ENCODE assay signal across 1 cellular context in the genomic region with DNA sequence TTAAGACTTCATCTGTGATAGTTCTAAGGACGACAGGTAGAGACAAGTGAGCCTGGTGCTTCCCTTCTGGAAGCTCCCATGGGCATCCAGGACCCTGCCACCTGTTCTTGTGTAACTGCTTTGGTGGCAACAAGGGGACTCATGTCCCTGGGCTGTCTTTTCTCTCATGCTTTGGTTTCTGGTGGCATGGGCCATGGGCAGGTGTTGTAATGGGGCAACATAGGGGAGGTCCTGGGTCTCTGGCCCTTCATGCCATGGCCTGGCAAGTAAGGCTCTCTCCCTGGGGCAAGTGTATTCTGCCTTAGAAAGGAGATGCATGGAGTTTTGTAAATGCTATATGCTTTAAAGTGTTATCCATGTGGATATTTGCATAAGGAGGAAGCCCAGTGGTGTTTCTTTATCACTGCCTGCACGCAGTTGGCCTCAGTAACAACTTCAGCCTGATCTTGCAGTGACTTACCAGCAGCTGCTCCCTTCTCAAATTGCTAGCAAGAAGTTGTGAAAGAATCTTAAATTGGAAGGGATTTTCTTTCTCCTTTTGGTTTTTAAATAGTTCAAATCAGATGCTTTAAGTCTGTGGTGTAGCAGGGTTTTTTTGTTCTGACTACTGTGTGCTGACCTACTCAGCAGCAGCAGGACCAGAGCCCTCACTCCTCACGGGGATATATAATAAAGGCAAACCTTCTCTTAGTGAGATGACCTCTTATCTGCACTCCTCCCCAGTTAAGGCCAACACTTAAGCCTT.
TF ChIP-seq lines count a peak whose summit lies in the region.

No MANE protein-coding gene starts in this region.

TF ChIP-seq in IMR-90, 13 proteins besides CTCF, POLR2A, EP300 and RAD21 (continued from another document):
- TF ChIP-seq, protein P1, sequence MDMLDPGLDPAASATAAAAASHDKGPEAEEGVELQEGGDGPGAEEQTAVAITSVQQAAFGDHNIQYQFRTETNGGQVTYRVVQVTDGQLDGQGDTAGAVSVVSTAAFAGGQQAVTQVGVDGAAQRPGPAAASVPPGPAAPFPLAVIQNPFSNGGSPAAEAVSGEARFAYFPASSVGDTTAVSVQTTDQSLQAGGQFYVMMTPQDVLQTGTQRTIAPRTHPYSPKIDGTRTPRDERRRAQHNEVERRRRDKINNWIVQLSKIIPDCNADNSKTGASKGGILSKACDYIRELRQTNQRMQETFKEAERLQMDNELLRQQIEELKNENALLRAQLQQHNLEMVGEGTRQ (IDR thresholded peaks at IDR 0.05; ENCODE audit: low read depth, low read length), result no peak
- TF ChIP-seq NFE2L2 (IDR thresholded peaks at IDR 0.05; ENCODE audit: low read depth, low read length), result no peak
- TF ChIP-seq SMC3 (IDR thresholded peaks at IDR 0.05; ENCODE audit: low read depth, low read length), result no peak
